26 cellular contexts compared by ENCODE assay signal in the genomic region with DNA sequence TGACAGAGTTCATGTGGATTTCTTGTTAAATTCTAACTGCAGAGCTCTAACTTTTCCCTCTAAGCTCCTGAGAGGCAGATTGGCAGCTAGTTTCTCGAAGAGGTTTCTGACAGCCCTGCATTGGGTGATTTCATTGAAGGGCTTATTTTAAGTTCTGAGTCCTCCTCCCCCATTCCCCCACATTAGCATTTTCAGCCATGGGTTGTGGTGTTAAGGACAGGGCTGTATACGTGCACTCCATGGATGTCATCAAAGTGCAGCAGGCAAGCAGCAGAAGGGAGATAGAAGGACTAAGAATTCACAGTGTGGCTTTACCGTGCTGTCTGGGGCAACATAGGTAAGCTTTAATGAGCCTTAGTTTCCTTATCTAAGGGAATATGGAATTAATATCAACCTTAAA. TPM values are rescaled to one million over a fixed set of nuclear protein-coding genes. Genes with fewer than 3 reads are reported as not detected.
DNase-seq lines count a peak whose midpoint lies in the region; ATAC-seq and TF ChIP-seq lines count a peak whose summit lies in the region.
"Had no signal": no experiment of that assay in that cellular context is flagged by ENCODE, and none has a peak within 500 bp of the region (broad histone marks: within the 10 kb centered on the region; RNA-seq: fewer than 3 reads in every experiment).

No MANE protein-coding gene starts in this region.

- no peaks in the 10 kb centered on the region for H3K36me3 Mint-ChIP-seq in chondrocyte (ENCODE audit: low read depth)

- H3K9ac ChIP-seq in trophoblast cell (ENCODE audit: low read length): no peak overlapping the region

- no peak overlapping the region for H3K4me3 Mint-ChIP-seq in chondrocyte (ENCODE audit: unreplicated experiment)
- H3K4me3 Mint-ChIP-seq: activated CD4-positive, alpha-beta memory T cell treated with anti-CD3 and anti-CD28 coated beads for 36 hours; activated T-cell treated with anti-CD3 and anti-CD28 coated beads, Interleukin-2, amount 50 U/mL, for 24 hours; CD14-positive monocyte; central memory CD8-positive, alpha-beta T cell; stimulated activated effector memory CD8-positive, alpha-beta T cell treated with anti-CD3 and anti-CD28 coated beads, Interleukin-12 subunit alpha, Interleukin-12 subunit beta, amount 100 ng/mL, for 72 hours had no signal

- H2AFZ ChIP-seq in trophoblast cell (ENCODE audit: insufficient read depth, low read length, poor library complexity): no peak overlapping the region
- H2AFZ ChIP-seq: PC-9 had no signal

- peaks cover 2 to 11% of the 10 kb centered on the region in 2 experiments for H3K36me3 ChIP-seq in trophoblast cell (ENCODE audit: control insufficient read depth in 1 of 2, insufficient read depth in 2 of 2, low read length in 2 of 2)

- no peak overlapping the region for H3K4me3 ChIP-seq in trophoblast cell (ENCODE audit: low read depth, low read length)
- H3K4me3 ChIP-seq: PC-9, SJSA1, thoracic aorta had no signal

- no peak overlapping the region for H2BK5ac ChIP-seq in trophoblast cell (ENCODE audit: low read depth, low read length, poor library complexity)

- H3K18ac ChIP-seq in trophoblast cell (ENCODE audit: low read length): no peak overlapping the region

- H3K27ac Mint-ChIP-seq in chondrocyte (ENCODE audit: unreplicated experiment): no peak overlapping the region
- H3K27ac Mint-ChIP-seq: activated CD4-positive, alpha-beta memory T cell treated with anti-CD3 and anti-CD28 coated beads for 36 hours; activated T-cell treated with anti-CD3 and anti-CD28 coated beads, Interleukin-2, amount 50 U/mL, for 24 hours; CD14-positive monocyte; stimulated activated effector memory CD8-positive, alpha-beta T cell treated with anti-CD3 and anti-CD28 coated beads, Interleukin-12 subunit alpha, Interleukin-12 subunit beta, amount 100 ng/mL, for 72 hours had no signal

- no peak for TF ChIP-seq CTCF in chondrocyte (IDR thresholded peaks at IDR 0.05)

- no peaks in the 10 kb centered on the region for H3K27me3 Mint-ChIP-seq in chondrocyte (ENCODE audit: low read depth)
- H3K27me3 Mint-ChIP-seq: activated CD4-positive, alpha-beta memory T cell treated with anti-CD3 and anti-CD28 coated beads for 36 hours; activated T-cell treated with anti-CD3 and anti-CD28 coated beads, Interleukin-2, amount 50 U/mL, for 24 hours; central memory CD8-positive, alpha-beta T cell had no signal

- H3K27me3 ChIP-seq in trophoblast cell (ENCODE audit: insufficient read depth, low read length): no peaks in the 10 kb centered on the region
- H3K27me3 ChIP-seq: SJSA1 had no signal

- peaks cover 15% of the 10 kb centered on the region for H3K4me1 Mint-ChIP-seq in chondrocyte (ENCODE audit: low read depth)
- H3K4me1 Mint-ChIP-seq: CD14-positive monocyte; central memory CD8-positive, alpha-beta T cell had no signal

- no peak overlapping the region for H2BK12ac ChIP-seq in trophoblast cell (ENCODE audit: low read length)

- H3K4ac ChIP-seq in trophoblast cell (ENCODE audit: low read depth, low read length): no peak overlapping the region

- no peak overlapping the region for H4K91ac ChIP-seq in trophoblast cell (ENCODE audit: low read depth, low read length)

- no peak overlapping the region for H2BK120ac ChIP-seq in trophoblast cell (ENCODE audit: insufficient read depth, low read length, poor library complexity)

- WGBS in trophoblast cell (ENCODE audit: extremely low coverage, insufficient coverage, insufficient read length): no CpG with 5 or more reads among the region's 3 CpGs

- no peak overlapping the region for H4K12ac ChIP-seq in trophoblast cell (ENCODE audit: low read depth, low read length)

- no peak overlapping the region for H3K27ac ChIP-seq in trophoblast cell (ENCODE audit: low read depth, low read length)
- H3K27ac ChIP-seq: PC-9, SJSA1, thoracic aorta had no signal

- H3K4me2 ChIP-seq in trophoblast cell (ENCODE audit: low read length): no peak overlapping the region
- H3K4me2 ChIP-seq: PC-9 had no signal

- no peak overlapping the region for H4K8ac ChIP-seq in trophoblast cell (ENCODE audit: low read depth, low read length)

- H3K23ac ChIP-seq in trophoblast cell (ENCODE audit: low read length): no peak overlapping the region

- DNase-seq in islet precursor cell (peak; percentile 69), trophoblast cell (no peak), chondrocyte (ENCODE audit: low spot score) (no peak), NCI-H524 treated with DMSO at 0.1 percent for 48 hours (lab: John Stamatoyannopoulos, UW) (no peak)
- DNase-seq in effector CD8-positive, alpha-beta T cell (lab: John Stamatoyannopoulos, UW): no peak
- DNase-seq: activated CD4-positive, alpha-beta memory T cell treated with anti-CD3 and anti-CD28 coated beads for 36 hours; activated naive CD4-positive, alpha-beta T cell treated with Interleukin-2 at 50 U/mL for 16 hours; activated T-cell treated with anti-CD3 and anti-CD28 coated beads, Interleukin-2, amount 50 U/mL, for 24 hours; effector CD4-positive, alpha-beta T cell; glutamatergic neuron; HCEC 1CT; NCI-H748 treated with DMSO at 0.1 percent for 48 hours; PC-9; stimulated activated CD4-positive, alpha-beta T cell treated with anti-CD3 and anti-CD28 coated beads, Interleukin-15, amount 100 ng/mL, for 24 hours; T-helper 2 cell had no signal

- H3K9me3 ChIP-seq in trophoblast cell (ENCODE audit: insufficient read depth, low read depth, low read length): no peaks in the 10 kb centered on the region
- H3K9me3 ChIP-seq: SJSA1, thoracic aorta had no signal

- H3K79me1 ChIP-seq in trophoblast cell (ENCODE audit: low read length): no peaks in the 10 kb centered on the region

- H3K14ac ChIP-seq in trophoblast cell (ENCODE audit: low read length): no peak overlapping the region

- H3K4me1 ChIP-seq in trophoblast cell (ENCODE audit: control insufficient read depth in 1 of 2, insufficient read depth in 2 of 2, low read length in 2 of 2): peaks cover 2 to 4% of the 10 kb centered on the region in 2 experiments
- H3K4me1 ChIP-seq: SJSA1 had no signal

- ATAC-seq in GM18870 (IDR thresholded peaks at IDR 0.05; ENCODE audit: unreplicated experiment) (peak; percentile 21), GM21529 (IDR thresholded peaks at IDR 0.05; ENCODE audit: unreplicated experiment) (peak; percentile 21), HG03378 (IDR thresholded peaks at IDR 0.05; ENCODE audit: unreplicated experiment) (peak; percentile 15)
- ATAC-seq: esophagus mucosa; stimulated activated effector memory CD8-positive, alpha-beta T cell treated with anti-CD3 and anti-CD28 coated beads, Interleukin-12 subunit alpha, Interleukin-12 subunit beta, amount 100 ng/mL, for 72 hours had no signal

- no peak overlapping the region for H2AK5ac ChIP-seq in trophoblast cell (ENCODE audit: low read length)

- no peaks in the 10 kb centered on the region for H3K9me3 Mint-ChIP-seq in chondrocyte (ENCODE audit: low read depth)
- H3K9me3 Mint-ChIP-seq: activated CD4-positive, alpha-beta memory T cell treated with anti-CD3 and anti-CD28 coated beads for 36 hours; activated T-cell treated with anti-CD3 and anti-CD28 coated beads, Interleukin-2, amount 50 U/mL, for 24 hours; central memory CD8-positive, alpha-beta T cell; stimulated activated effector memory CD8-positive, alpha-beta T cell treated with anti-CD3 and anti-CD28 coated beads, Interleukin-12 subunit alpha, Interleukin-12 subunit beta, amount 100 ng/mL, for 72 hours had no signal

- H3K79me2 ChIP-seq in trophoblast cell (ENCODE audit: control insufficient read depth, insufficient read depth, low read length, poor library complexity): no peaks in the 10 kb centered on the region

RNA-seq across cellular contexts. Expression of a gene that starts 19.0 kb away (rescaled TPM):
- 30.4 and 31.4 TPM in 2 replicates for polyA plus RNA-seq in trophoblast cell (2013)
- 4.8 to 8.5 TPM (median 6.7 TPM) in 3 replicates for total RNA-seq in chondrocyte

RNA-seq across cellular contexts. Expression of a gene that starts 19.1 kb away (rescaled TPM):
- 16.3 and 16.8 TPM in 2 replicates for polyA plus RNA-seq in trophoblast cell (2013)
- 3.6 to 7.3 TPM (median 4.3 TPM) in 3 replicates for total RNA-seq in chondrocyte

RNA-seq across cellular contexts. Expression of a gene that starts 40.3 kb away (rescaled TPM):
- polyA plus RNA-seq in trophoblast cell (2013): 0.03 TPM in 2 replicates
- total RNA-seq in chondrocyte: not detected in 3 replicates
- total RNA-seq: activated CD4-positive, alpha-beta memory T cell treated with anti-CD3 and anti-CD28 coated beads for 36 hours; esophagus mucosa; lower leg skin; PC-9; SJSA1; thoracic aorta had no signal
- polyA plus RNA-seq: AG04450, CD14-positive monocyte had no signal
